20 cellular contexts compared by ENCODE assay signal in the genomic region with DNA sequence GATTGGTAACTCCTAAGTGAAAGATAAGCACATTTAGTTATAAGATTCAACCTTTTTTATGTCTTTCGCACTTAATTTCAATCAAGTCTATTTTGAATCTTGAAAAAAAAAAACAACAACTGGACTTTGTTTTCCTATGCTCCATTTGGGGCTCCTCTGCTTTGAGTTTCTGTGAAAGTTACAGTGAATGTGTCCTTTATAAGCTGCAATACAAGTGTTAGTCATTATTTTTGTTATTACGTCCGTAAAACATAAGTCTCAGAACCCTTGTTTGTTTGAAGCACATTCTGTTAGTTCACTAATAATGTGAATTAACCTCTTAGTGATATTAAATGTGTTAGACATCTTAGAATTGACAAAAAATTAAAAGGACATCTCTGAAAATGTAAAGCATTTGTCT.
DNase-seq lines count a peak whose midpoint lies in the region; ATAC-seq and TF ChIP-seq lines count a peak whose summit lies in the region.
"Had no signal": no experiment of that assay in that cellular context is flagged by ENCODE, and none has a peak within 500 bp of the region (broad histone marks: within the 10 kb centered on the region; RNA-seq: fewer than 3 reads in every experiment).

No MANE protein-coding gene starts in this region.

- no peaks in the 10 kb centered on the region for H3K27me3 ChIP-seq in RWPE2 (ENCODE audit: insufficient read depth, poor library complexity, severe bottlenecking)
- no peaks in the 10 kb centered on the region for H3K27me3 ChIP-seq in mesenchymal stem cell (ENCODE audit: control insufficient read depth in 1 of 2, insufficient read depth in 1 of 2, low read length in 2 of 2)
- H3K27me3 ChIP-seq: MG63, Peyer's patch had no signal

- H2BK5ac ChIP-seq in mesenchymal stem cell (ENCODE audit: low read depth, low read length, poor library complexity, severe bottlenecking) = no peak overlapping the region

- ATAC-seq in RWPE2 (ENCODE audit: low read depth) (no peak), HG03432 (IDR thresholded peaks at IDR 0.05; ENCODE audit: unreplicated experiment) (no peak), HG02852 (IDR thresholded peaks at IDR 0.05; ENCODE audit: unreplicated experiment) (no peak), HG03025 (IDR thresholded peaks at IDR 0.05; ENCODE audit: low FRiP score, unreplicated experiment) (no peak)
- no peak for ATAC-seq in activated naive CD4-positive, alpha-beta T cell treated with anti-CD3 and anti-CD28 coated beads, Interleukin-2, amount 50 U/mL, for 72 hours
- ATAC-seq: HCT116 had no signal

- H3K4me3 ChIP-seq in RWPE2 (ENCODE audit: severe bottlenecking) (no peak overlapping the region), mesenchymal stem cell (ENCODE audit: insufficient read depth in 1 of 2, low read depth in 1 of 2, low read length in 2 of 2) (no peak overlapping the region)
- H3K4me3 ChIP-seq: GM12878, MG63, Peyer's patch had no signal

- H3K14ac ChIP-seq in mesenchymal stem cell (ENCODE audit: low read length in 2 of 2) = no peak overlapping the region

- WGBS in mesenchymal stem cell = no CpG with 5 or more reads among the region's 3 CpGs

- H3K4me1 ChIP-seq in RWPE2 (ENCODE audit: insufficient read depth, poor library complexity, severe bottlenecking) = peaks cover 74% of the 10 kb centered on the region
- peaks cover 4% of the 10 kb centered on the region for H3K4me1 ChIP-seq in mesenchymal stem cell (ENCODE audit: control insufficient read depth, insufficient read depth, low read depth, low read length)
- H3K4me1 ChIP-seq: Caco-2, Peyer's patch had no signal

- H4K8ac ChIP-seq in mesenchymal stem cell (ENCODE audit: low read length) = no peak overlapping the region

- no peak overlapping the region for H3K4me2 ChIP-seq in mesenchymal stem cell (ENCODE audit: low read length, poor library complexity, severe bottlenecking)

- H3K36me3 Mint-ChIP-seq in activated naive CD4-positive, alpha-beta T cell treated with anti-CD3 and anti-CD28 coated beads, Interleukin-2, amount 50 U/mL, for 72 hours = no peaks in the 10 kb centered on the region

- TF ChIP-seq CTCF in RWPE2 (IDR thresholded peaks at IDR 0.05; ENCODE audit: poor library complexity, severe bottlenecking) = no peak

- peaks cover 24% of the 10 kb centered on the region for H3K36me3 ChIP-seq in RWPE2 (ENCODE audit: low read depth)
- peaks cover 0 to 27% of the 10 kb centered on the region in 2 experiments for H3K36me3 ChIP-seq in mesenchymal stem cell (ENCODE audit: control insufficient read depth in 1 of 2, insufficient read depth in 2 of 2, low read depth in 1 of 2, low read length in 2 of 2)
- H3K36me3 ChIP-seq: Peyer's patch had no signal

- H3K9me3 Mint-ChIP-seq in activated naive CD4-positive, alpha-beta T cell treated with anti-CD3 and anti-CD28 coated beads, Interleukin-2, amount 50 U/mL, for 72 hours = peaks cover 0 to 3% of the 10 kb centered on the region in 2 donors

- no peak overlapping the region for H2BK12ac ChIP-seq in mesenchymal stem cell (ENCODE audit: low read length in 2 of 2)

- no peak overlapping the region for H3K4ac ChIP-seq in mesenchymal stem cell (ENCODE audit: low read depth in 1 of 2, low read length in 2 of 2)

- H4K91ac ChIP-seq in mesenchymal stem cell (ENCODE audit: low read length) = no peak overlapping the region

- H3K9ac ChIP-seq in mesenchymal stem cell (ENCODE audit: low read length) = peak overlapping the region; percentile 81

- peaks cover 2% of the 10 kb centered on the region for H3K79me1 ChIP-seq in mesenchymal stem cell (replicated peaks; ENCODE audit: low read length, poor library complexity, severe bottlenecking)

- no peak overlapping the region for H2BK120ac ChIP-seq in mesenchymal stem cell (ENCODE audit: low read depth, low read length)

- H3K18ac ChIP-seq in mesenchymal stem cell (ENCODE audit: low read depth in 1 of 2, low read length in 2 of 2) = no peak overlapping the region

- no peak overlapping the region for H2BK15ac ChIP-seq in mesenchymal stem cell (ENCODE audit: low read depth, poor library complexity, severe bottlenecking)

- H3K9me3 ChIP-seq in RWPE2 (ENCODE audit: severe bottlenecking) (no peaks in the 10 kb centered on the region), mesenchymal stem cell (ENCODE audit: control insufficient read depth, low read length) (peaks cover 10% of the 10 kb centered on the region)
- H3K9me3 ChIP-seq: Caco-2, Peyer's patch had no signal

- H3K23ac ChIP-seq in mesenchymal stem cell (ENCODE audit: low read length in 2 of 2) = no peak overlapping the region

- H2AFZ ChIP-seq in mesenchymal stem cell (ENCODE audit: low read depth, low read length) = no peak overlapping the region

- no peak overlapping the region for H2AK5ac ChIP-seq in mesenchymal stem cell (ENCODE audit: low read length, severe bottlenecking)

- H3K27ac ChIP-seq in RWPE2 (ENCODE audit: poor library complexity, severe bottlenecking) (peak overlapping the region; percentile 100), epithelial cell of prostate (peak overlapping the region; percentile 99), mesenchymal stem cell (ENCODE audit: low read length, poor library complexity, severe bottlenecking) (no peak overlapping the region)
- H3K27ac ChIP-seq: C4-2B, Peyer's patch had no signal

- no peak overlapping the region for H3K27ac Mint-ChIP-seq in activated naive CD4-positive, alpha-beta T cell treated with anti-CD3 and anti-CD28 coated beads, Interleukin-2, amount 50 U/mL, for 72 hours

- DNase-seq in EH (ENCODE audit: low read depth) (peak; percentile 26), RWPE2 (ENCODE audit: low spot score) (no peak), epithelial cell of prostate (ENCODE audit: low read depth, low spot score) (no peak), mesenchymal stem cell (no peak)
- DNase-seq in activated naive CD4-positive, alpha-beta T cell treated with anti-CD3 and anti-CD28 coated beads, Interleukin-2, amount 50 U/mL, for 72 hours (ENCODE audit: low spot score in 2 of 2) = no peak
- DNase-seq: Caco-2, KG1, MG63, NCI-H1105, NCI-H2029, NCI-H510A, NCI-H82, Peyer's patch, SHP77 had no signal
